ENCODE assay signal across 9 cellular contexts in the genomic region with DNA sequence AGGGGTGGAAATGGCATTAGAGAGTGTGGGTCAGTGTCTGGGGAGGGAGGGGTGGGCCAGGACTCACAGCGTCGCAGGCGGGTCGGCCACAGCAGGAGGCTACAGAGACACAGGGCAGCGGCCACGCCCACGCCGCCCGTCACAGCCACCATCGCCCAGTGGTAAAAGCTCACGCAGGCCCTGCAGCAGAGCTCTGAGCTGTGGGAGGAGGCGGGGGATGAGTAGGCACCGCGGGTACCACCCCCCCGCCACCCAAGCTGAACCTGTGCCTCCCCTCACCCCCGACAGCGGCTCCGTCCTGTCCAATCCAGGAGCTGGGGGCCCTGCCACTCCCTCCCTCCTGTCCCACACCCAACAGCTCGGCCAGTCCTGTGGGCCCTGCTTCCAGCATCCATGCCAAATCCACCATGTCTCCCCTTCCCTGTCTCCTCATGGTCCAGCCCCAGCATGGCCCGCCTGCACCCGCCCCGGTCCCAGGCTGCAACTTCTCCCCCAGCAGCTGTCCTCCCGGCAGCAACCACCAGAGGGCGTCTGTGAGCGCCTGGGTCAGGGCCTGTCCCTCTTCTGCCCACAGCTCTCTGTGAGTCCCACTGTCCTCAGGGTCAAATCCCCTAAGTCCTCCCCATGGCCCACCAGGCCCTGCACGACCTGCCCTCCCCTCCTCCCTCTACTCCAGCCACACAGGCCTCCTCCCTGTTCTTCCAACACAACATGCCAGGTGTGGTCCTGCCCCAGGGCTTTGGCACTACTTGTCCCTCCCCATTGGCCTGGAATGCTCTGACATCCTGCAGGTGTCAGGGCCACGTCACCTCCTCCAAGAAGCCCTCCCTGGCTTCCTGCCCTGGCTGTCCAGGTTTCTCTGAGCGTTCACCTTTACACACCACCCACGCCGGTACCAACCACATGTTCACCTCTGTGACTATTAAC. TPM values are rescaled to one million over a fixed set of nuclear protein-coding genes. Genes with fewer than 3 reads are reported as not detected.
DNase-seq lines count a peak whose midpoint lies in the region; TF ChIP-seq lines count a peak whose summit lies in the region.
"Had no signal": no experiment of that assay in that cellular context is flagged by ENCODE, and none has a peak within 500 bp of the region (broad histone marks: within the 10 kb centered on the region; RNA-seq: fewer than 3 reads in every experiment).

No MANE protein-coding gene starts in this region.

- no peak overlapping the region for H3T11ph ChIP-seq in H9 (ENCODE audit: low read length)

- peak overlapping the region in 1 of 3 experiments; percentile 44; a peak in 2 of 7 replicates for H3K27ac Mint-ChIP-seq in H9
- H3K27ac Mint-ChIP-seq in activated naive CD4-positive, alpha-beta T cell treated with anti-CD3 and anti-CD28 coated beads, Interleukin-2, amount 10 ng/mL, durations not matched to agents 7 days and 5 days, result peak overlapping the region; percentile 9
- H3K27ac Mint-ChIP-seq in type B pancreatic cell, result peak overlapping the region; percentile 34

- no peaks in the 10 kb centered on the region for H3K27me3 Mint-ChIP-seq in H9 (ENCODE audit: low read depth)
- H3K27me3 Mint-ChIP-seq in activated naive CD4-positive, alpha-beta T cell treated with anti-CD3 and anti-CD28 coated beads, Interleukin-2, amount 10 ng/mL, durations not matched to agents 7 days and 5 days, result no peaks in the 10 kb centered on the region
- H3K27me3 Mint-ChIP-seq in type B pancreatic cell, result no peaks in the 10 kb centered on the region

- H3K9me3 ChIP-seq in H9 (ENCODE audit: control insufficient read depth, low read depth, low read length) (no peaks in the 10 kb centered on the region), SK-N-SH (no peaks in the 10 kb centered on the region), trophoblast cell (ENCODE audit: insufficient read depth, low read depth, low read length) (peaks cover 4% of the 10 kb centered on the region)

- H4K5ac ChIP-seq in H9 (ENCODE audit: insufficient read length, low read depth, low read length), result no peak overlapping the region

- H3K9me2 ChIP-seq in SK-N-SH, result no peaks in the 10 kb centered on the region

- no peak overlapping the region for H3K14ac ChIP-seq in H9 (ENCODE audit: insufficient read depth, low read length)
- H3K14ac ChIP-seq in trophoblast cell (ENCODE audit: low read length), result no peak overlapping the region

- peak; percentile 63 for TF ChIP-seq RAD21 in SK-N-SH (IDR thresholded peaks at IDR 0.05; ENCODE audit: low read length)

- H2BK5ac ChIP-seq in H9 (ENCODE audit: insufficient read length, low read length) (no peak overlapping the region), trophoblast cell (ENCODE audit: low read depth, low read length, poor library complexity) (no peak overlapping the region)

- H2BK120ac ChIP-seq in H9 (ENCODE audit: low read depth, low read length, poor library complexity, severe bottlenecking), result no peak overlapping the region
- H2BK120ac ChIP-seq in trophoblast cell (ENCODE audit: insufficient read depth, low read length, poor library complexity), result no peak overlapping the region

- no peak overlapping the region for H3K23ac ChIP-seq in H9 (ENCODE audit: insufficient read length, low read depth, low read length)
- H3K23ac ChIP-seq in trophoblast cell (ENCODE audit: low read length), result no peak overlapping the region

- H2BK15ac ChIP-seq in H9 (ENCODE audit: low read depth, low read length), result no peak overlapping the region

- H3K9me3 Mint-ChIP-seq in H9 (no peaks in the 10 kb centered on the region), type B pancreatic cell (no peaks in the 10 kb centered on the region)
- H3K9me3 Mint-ChIP-seq in activated naive CD4-positive, alpha-beta T cell treated with anti-CD3 and anti-CD28 coated beads, Interleukin-2, amount 10 ng/mL, durations not matched to agents 7 days and 5 days, result no peaks in the 10 kb centered on the region

- H3K4me2 ChIP-seq in H9 (ENCODE audit: insufficient read depth, insufficient read length, low read length) (no peak overlapping the region), SK-N-SH (no peak overlapping the region), trophoblast cell (ENCODE audit: low read length) (no peak overlapping the region)

- TF ChIP-seq CTCF in AG09309 (IDR thresholded peaks at IDR 0.05; ENCODE audit: control insufficient read depth, insufficient read depth, low read depth, low read length, missing control alignments) (peak; percentile 97), H9 (conservative IDR thresholded peaks at IDR 0.05) (peak; percentile 97), SK-N-SH (IDR thresholded peaks at IDR 0.05) (peak; percentile 88), type B pancreatic cell (conservative IDR thresholded peaks at IDR 0.05) (peak; percentile 97)

- H3K4me3 Mint-ChIP-seq in H9, result no peak overlapping the region
- no peak overlapping the region for H3K4me3 Mint-ChIP-seq in activated naive CD4-positive, alpha-beta T cell treated with anti-CD3 and anti-CD28 coated beads, Interleukin-2, amount 10 ng/mL, durations not matched to agents 7 days and 5 days
- H3K4me3 Mint-ChIP-seq in type B pancreatic cell, result no peak overlapping the region

- H3K4me1 ChIP-seq in H9 (ENCODE audit: insufficient read depth, low read length) (no peaks in the 10 kb centered on the region), SK-N-SH (ENCODE audit: control insufficient read depth in 1 of 2, insufficient read depth in 2 of 2, low read depth in 1 of 2, low read length in 1 of 2) (no peaks in the 10 kb centered on the region; a peak in 1 of 4 replicates), trophoblast cell (ENCODE audit: control insufficient read depth in 1 of 2, insufficient read depth in 2 of 2, low read length in 2 of 2) (no peaks in the 10 kb centered on the region)

- TF ChIP-seq EP300 in SK-N-SH (IDR thresholded peaks at IDR 0.05; ENCODE audit: borderline replicate concordance in 1 of 2, low read depth in 1 of 2, low read length in 1 of 2), result no peak

- H4K8ac ChIP-seq in H9 (replicated peaks; ENCODE audit: insufficient read length, low read depth, low read length), result no peak overlapping the region
- H4K8ac ChIP-seq in trophoblast cell (ENCODE audit: low read depth, low read length), result no peak overlapping the region

- peaks cover 2 to 3% of the 10 kb centered on the region in 2 experiments; a peak in 1 of 4 replicates for H3K4me1 Mint-ChIP-seq in H9
- H3K4me1 Mint-ChIP-seq in activated naive CD4-positive, alpha-beta T cell treated with anti-CD3 and anti-CD28 coated beads, Interleukin-2, amount 10 ng/mL, durations not matched to agents 7 days and 5 days, result no peaks in the 10 kb centered on the region
- H3K4me1 Mint-ChIP-seq in type B pancreatic cell (ENCODE audit: unreplicated experiment), result no peaks in the 10 kb centered on the region

- H4K20me1 ChIP-seq in H9 (ENCODE audit: control insufficient read depth, insufficient read depth, insufficient read length) (no peaks in the 10 kb centered on the region), SK-N-SH (ENCODE audit: insufficient read depth) (0 out of 2 replicates have a peak, but pooled peaks cover 7% of the 10 kb centered on the region)

- H3K27me3 ChIP-seq in H9 (ENCODE audit: insufficient read depth, low read length) (no peaks in the 10 kb centered on the region), SK-N-SH (ENCODE audit: insufficient read depth) (no peaks in the 10 kb centered on the region), trophoblast cell (ENCODE audit: insufficient read depth, low read length) (no peaks in the 10 kb centered on the region)

- H3K36me3 Mint-ChIP-seq in H9 (ENCODE audit: insufficient read depth in 1 of 3, low read depth in 3 of 3) (peaks cover 2 to 10% (median 9%) of the 10 kb centered on the region in 3 experiments; a peak in 6 of 7 replicates), type B pancreatic cell (no peaks in the 10 kb centered on the region)
- peaks cover 13% of the 10 kb centered on the region for H3K36me3 Mint-ChIP-seq in activated naive CD4-positive, alpha-beta T cell treated with anti-CD3 and anti-CD28 coated beads, Interleukin-2, amount 10 ng/mL, durations not matched to agents 7 days and 5 days

- H3K23me2 ChIP-seq in H9 (ENCODE audit: insufficient read length, low read depth, low read length, poor library complexity, severe bottlenecking), result no peaks in the 10 kb centered on the region

- H2BK12ac ChIP-seq in H9 (ENCODE audit: insufficient read length, low read depth, low read length), result no peak overlapping the region
- no peak overlapping the region for H2BK12ac ChIP-seq in trophoblast cell (ENCODE audit: low read length)

- H3K36me3 ChIP-seq in SK-N-SH (replicated peaks in 1 of 2; ENCODE audit: control insufficient read depth in 1 of 2, insufficient read depth in 2 of 2, low read length in 1 of 2), result peaks cover 0 to 30% of the 10 kb centered on the region in 2 experiments
- peaks cover 71% of the 10 kb centered on the region in 2 experiments for H3K36me3 ChIP-seq in trophoblast cell (ENCODE audit: control insufficient read depth in 1 of 2, insufficient read depth in 2 of 2, low read length in 2 of 2)

- H3K56ac ChIP-seq in H9 (ENCODE audit: insufficient read length, low read depth, low read length), result no peak overlapping the region

- peaks cover 7% of the 10 kb centered on the region for H3F3A ChIP-seq in SK-N-SH (replicated peaks; ENCODE audit: insufficient read depth)

- CTCF ChIA-PET in SK-N-SH (lab: Yijun Ruan, JAX), result interaction anchor here (0.5 to 6.0 kb wide), 35 partner anchors 9 to 602 kb away, joined by 3 to 73 read pairs (median 4); a partner anchor contains a TSS
- CTCF ChIA-PET in activated naive CD4-positive, alpha-beta T cell treated with anti-CD3 and anti-CD28 coated beads, Interleukin-2, amount 10 ng/mL, durations not matched to agents 7 days and 5 days (lab: Charles Lee), result interaction anchor here (0.6 to 5.4 kb wide), 12 partner anchors 12 to 192 kb away, joined by 3 to 42 read pairs (median 3); a partner anchor contains a TSS

- H4K91ac ChIP-seq in H9 (ENCODE audit: insufficient read length, low read depth, low read length), result no peak overlapping the region
- H4K91ac ChIP-seq in trophoblast cell (ENCODE audit: low read depth, low read length), result no peak overlapping the region

- H3K79me2 ChIP-seq in H9 (ENCODE audit: insufficient read depth, low read length), result no peaks in the 10 kb centered on the region
- peaks cover under 1% of the 10 kb centered on the region; the same call in 1 of the 2 replicates for H3K79me2 ChIP-seq in SK-N-SH (ENCODE audit: insufficient read depth)
- no peaks in the 10 kb centered on the region for H3K79me2 ChIP-seq in trophoblast cell (ENCODE audit: control insufficient read depth, insufficient read depth, low read length, poor library complexity)

- no CpG with 5 or more reads among the region's 30 CpGs for WGBS in H9 (ENCODE audit: extremely low coverage, insufficient read length, low lambda C conversion rate)
- WGBS in SK-N-SH (ENCODE audit: low lambda C conversion rate), result 62% methylated on average over 15 of the region's 30 CpGs
- WGBS in trophoblast cell (ENCODE audit: extremely low coverage, insufficient coverage, insufficient read length), result no CpG with 5 or more reads among the region's 30 CpGs

- H3K79me1 ChIP-seq in H9 (ENCODE audit: insufficient read depth, low read depth, low read length, poor library complexity, severe bottlenecking), result no peaks in the 10 kb centered on the region
- no peaks in the 10 kb centered on the region for H3K79me1 ChIP-seq in trophoblast cell (ENCODE audit: low read length)

- no peak overlapping the region for H3K18ac ChIP-seq in H9 (ENCODE audit: insufficient read length, low read depth, low read length)
- H3K18ac ChIP-seq in trophoblast cell (ENCODE audit: low read length), result no peak overlapping the region

- no peak overlapping the region for H2BK20ac ChIP-seq in H9 (ENCODE audit: low read depth, low read length, poor library complexity, severe bottlenecking)

- DNase-seq in AG09309 (ENCODE audit: low read depth) (no peak), H9 (peak; percentile 90), SK-N-SH (peak; percentile 94), glomerular visceral epithelial cell (ENCODE audit: extremely low spot score) (peak; percentile 72), trophoblast cell (peak; percentile 75 to 89), type B pancreatic cell (ENCODE audit: extremely low spot score, unreplicated experiment) (peak; percentile 86), foreskin melanocyte (no peak)
- DNase-seq in activated naive CD4-positive, alpha-beta T cell treated with anti-CD3 and anti-CD28 coated beads, Interleukin-2, amount 10 ng/mL, durations not matched to agents 7 days and 5 days, result peak; percentile 85

- H3K9ac ChIP-seq in H9 (ENCODE audit: extremely low read depth, insufficient read length, low read length), result no peak overlapping the region
- no peak overlapping the region for H3K9ac ChIP-seq in SK-N-SH
- no peak overlapping the region for H3K9ac ChIP-seq in trophoblast cell (ENCODE audit: low read length)

- peak overlapping the region; percentile 28 for H4K12ac ChIP-seq in trophoblast cell (ENCODE audit: low read depth, low read length)

- no peak overlapping the region for H2AK5ac ChIP-seq in H9 (ENCODE audit: insufficient read length, low read length)
- H2AK5ac ChIP-seq in trophoblast cell (ENCODE audit: low read length), result no peak overlapping the region

- H2AFZ ChIP-seq in H9 (ENCODE audit: low read length) (no peak overlapping the region), SK-N-SH (ENCODE audit: low read depth) (no peak overlapping the region), trophoblast cell (ENCODE audit: insufficient read depth, low read length, poor library complexity) (no peak overlapping the region)

- POLR2A ChIA-PET in SK-N-SH (lab: Yijun Ruan, JAX), result interaction anchor here (0.5 to 1.0 kb wide), 2 partner anchors 8 to 324 kb away, joined by 3 read pairs; a partner anchor contains a TSS

- no peak overlapping the region for H3K4me3 ChIP-seq in AG09309 (ENCODE audit: control insufficient read depth, low read depth, low read length)
- no peak overlapping the region; a peak in 1 of 4 replicates for H3K4me3 ChIP-seq in SK-N-SH (ENCODE audit: low read depth in 2 of 2, low read length in 1 of 2)
- no peak overlapping the region for H3K4me3 ChIP-seq in trophoblast cell (ENCODE audit: low read depth, low read length)

- no peak overlapping the region for H3K4ac ChIP-seq in H9 (ENCODE audit: low read depth, low read length)
- H3K4ac ChIP-seq in trophoblast cell (ENCODE audit: low read depth, low read length), result no peak overlapping the region

- H3K27ac ChIP-seq in H9 (ENCODE audit: insufficient read length, low read depth, low read length) (no peak overlapping the region), SK-N-SH (ENCODE audit: low read depth in 2 of 2, low read length in 1 of 2) (no peak overlapping the region), trophoblast cell (ENCODE audit: low read depth, low read length) (no peak overlapping the region)

RNA-seq across cellular contexts. Expression of a gene that starts 6.0 kb away (rescaled TPM):
- 1.2 and 1.3 TPM in 2 replicates for total RNA-seq in H9 (2021)
- polyA plus RNA-seq in SK-N-SH (2012; rRNA removed), result 0.12 TPM in 1 of 2 replicates, not detected in the other
- polyA plus RNA-seq in SK-N-SH (2012; cell fraction: cytosol; rRNA removed), result not detected in 2 replicates
- 0.14 and 0.34 TPM in 2 replicates for polyA plus RNA-seq in SK-N-SH (2012; cell fraction: nucleus; rRNA removed)
- polyA plus RNA-seq in trophoblast cell (2013), result 0.21 TPM in 1 of 2 replicates, not detected in the other
- total RNA-seq in type B pancreatic cell (ENCODE audit: low replicate concordance), result 1.3 and 3.4 TPM in 2 replicates
- total RNA-seq: urinary bladder had no signal

RNA-seq across cellular contexts. Expression of a gene that starts 12.4 kb away (rescaled TPM):
- total RNA-seq in H9 (2021) (51.5 and 58.8 TPM in 2 replicates), type B pancreatic cell (ENCODE audit: low replicate concordance) (74.1 and 80.9 TPM in 2 replicates)
- 45.9 and 53.3 TPM in 2 replicates for polyA plus RNA-seq in SK-N-SH (2012; rRNA removed)
- polyA plus RNA-seq in SK-N-SH (2012; cell fraction: cytosol; rRNA removed), result 23.5 and 33.7 TPM in 2 replicates
- 152 and 202 TPM in 2 replicates for polyA plus RNA-seq in SK-N-SH (2012; cell fraction: nucleus; rRNA removed)
- 264 and 290 TPM in 2 replicates for polyA plus RNA-seq in trophoblast cell (2013)

RNA-seq across cellular contexts. Expression of a gene that starts 27.7 kb away (rescaled TPM):
- total RNA-seq in H9 (2021) (58.1 and 58.9 TPM in 2 replicates), type B pancreatic cell (ENCODE audit: low replicate concordance) (60.1 and 78.3 TPM in 2 replicates)
- 88.2 and 92.0 TPM in 2 replicates for polyA plus RNA-seq in SK-N-SH (2012; rRNA removed)
- polyA plus RNA-seq in SK-N-SH (2012; cell fraction: cytosol; rRNA removed), result 70.6 and 79.6 TPM in 2 replicates
- 217 and 375 TPM in 2 replicates for polyA plus RNA-seq in SK-N-SH (2012; cell fraction: nucleus; rRNA removed)
- 165 and 170 TPM in 2 replicates for polyA plus RNA-seq in trophoblast cell (2013)

RNA-seq across cellular contexts. Expression of a gene that starts 38.9 kb away (rescaled TPM):
- total RNA-seq in H9 (2021) (46.0 and 51.4 TPM in 2 replicates), type B pancreatic cell (ENCODE audit: low replicate concordance) (59.4 and 63.2 TPM in 2 replicates)
- 27.1 and 36.3 TPM in 2 replicates for polyA plus RNA-seq in SK-N-SH (2012; rRNA removed)
- 10.7 and 16.5 TPM in 2 replicates for polyA plus RNA-seq in SK-N-SH (2012; cell fraction: cytosol; rRNA removed)
- 74.3 and 97.6 TPM in 2 replicates for polyA plus RNA-seq in SK-N-SH (2012; cell fraction: nucleus; rRNA removed)
- polyA plus RNA-seq in trophoblast cell (2013), result 47.0 and 52.8 TPM in 2 replicates

RNA-seq across cellular contexts. Expression of a gene that starts 40.3 kb away (rescaled TPM):
- 1.6 and 1.9 TPM in 2 replicates for total RNA-seq in H9 (2021)
- polyA plus RNA-seq in SK-N-SH (2012; rRNA removed), result 0.20 and 0.26 TPM in 2 replicates
- 0.10 and 0.14 TPM in 2 replicates for polyA plus RNA-seq in SK-N-SH (2012; cell fraction: cytosol; rRNA removed)
- polyA plus RNA-seq in SK-N-SH (2012; cell fraction: nucleus; rRNA removed), result 0.54 and 0.60 TPM in 2 replicates
- 0.68 and 0.89 TPM in 2 replicates for polyA plus RNA-seq in trophoblast cell (2013)
- total RNA-seq in type B pancreatic cell (ENCODE audit: low replicate concordance), result 0.07 TPM in 1 of 2 replicates, not detected in the other

Comparison
In these comparisons a context has a peak if more than half of its experiments do, and no peak if none do; other contexts are left out.
1. DNase-seq: peak in H9 (single experiment), SK-N-SH (single experiment), activated naive CD4-positive, alpha-beta T cell treated with anti-CD3 and anti-CD28 coated beads, Interleukin-2, amount 10 ng/mL, durations not matched to agents 7 days and 5 days (single experiment), glomerular visceral epithelial cell (single experiment), trophoblast cell (2 of 2) and type B pancreatic cell (single experiment); none in AG09309 (single experiment) and foreskin melanocyte (single experiment).
2. Peak in every context shown above with its lines, with median percentiles within 50 percentile points of each other: CTCF ChIP-seq.